Comparison of ENCODE assay signal across 11 cellular contexts in genomic region chr16:69017036-69017783, GRCh38.
A peak's percentile ranks its signal among the peaks of the same experiment; 100 is the strongest.
DNase-seq lines count a peak whose midpoint lies in the region; ATAC-seq and TF ChIP-seq lines count a peak whose summit lies in the region.
"Had no signal": no experiment of that assay in that cellular context is flagged by ENCODE, and none has a peak within 500 bp of the region (broad histone marks: within the 10 kb centered on the region; RNA-seq: fewer than 3 reads in every experiment).

No MANE protein-coding gene starts in this region.

- H3K27me3 ChIP-seq in esophagus muscularis mucosa: no peaks in the 10 kb centered on the region

- H3K4me3 Mint-ChIP-seq in activated CD4-positive, alpha-beta T cell treated with anti-CD3 and anti-CD28 coated beads for 36 hours: no peak overlapping the region
- H3K4me3 Mint-ChIP-seq in stimulated activated effector memory CD8-positive, alpha-beta T cell treated with anti-CD3 and anti-CD28 coated beads, Interleukin-12 subunit alpha, Interleukin-12 subunit beta, amount 100 ng/mL, for 72 hours: no peak overlapping the region

- TF ChIP-seq EP300 in esophagus muscularis mucosa (IDR thresholded peaks at IDR 0.05): no peak

- no peaks in the 10 kb centered on the region for H3K27me3 Mint-ChIP-seq in activated CD4-positive, alpha-beta T cell treated with anti-CD3 and anti-CD28 coated beads for 36 hours

- H3K9me3 ChIP-seq in esophagus muscularis mucosa: no peaks in the 10 kb centered on the region

- POLR2A ChIA-PET in activated CD4-positive, alpha-beta T cell treated with anti-CD3 and anti-CD28 coated beads for 36 hours (lab: Charles Lee): no interaction called here
- POLR2A ChIA-PET in RWPE1 (lab: Yijun Ruan, JAX; ENCODE audit: low non-redundant PET): no interaction called here

- H3K4me3 ChIP-seq in esophagus muscularis mucosa: no peak overlapping the region

- H3K27ac ChIP-seq in RWPE1 (peak overlapping the region; percentile 63), esophagus muscularis mucosa (replicated peaks in 1 of 4) (peak overlapping the region in 1 of 4 donors; percentile 19)

- 68% methylated on average over 2 of the region's 2 CpGs for WGBS in esophagus muscularis mucosa

- DNase-seq in activated CD4-positive, alpha-beta T cell treated with anti-CD3 and anti-CD28 coated beads for 36 hours: no peak
- no peak for DNase-seq in activated CD4-positive, alpha-beta T cell treated with anti-CD3 and anti-CD28 coated beads, Interleukin-2, amount 50 U/mL, for 48 hours
- peak; percentile 56 for DNase-seq in RWPE1 (ENCODE audit: low spot score)
- peak; percentile 34 for DNase-seq in esophagus muscularis mucosa (ENCODE audit: extremely low spot score)
- no peak for DNase-seq in stimulated activated effector memory CD8-positive, alpha-beta T cell treated with anti-CD3 and anti-CD28 coated beads, Interleukin-12 subunit alpha, Interleukin-12 subunit beta, amount 100 ng/mL, for 72 hours (ENCODE audit: low spot score in 2 of 2)
- DNase-seq in activated effector memory CD4-positive, alpha-beta T cell treated with anti-CD3 and anti-CD28 coated beads, Interleukin-2, amount 50 U/mL, for 16 hours: no peak
- no peak for DNase-seq in SK-N-DZ (ENCODE audit: low spot score)
- DNase-seq: activated naive CD4-positive, alpha-beta T cell; MV-4-11; trophoblast cell had no signal

- peaks cover 9% of the 10 kb centered on the region for H3K36me3 Mint-ChIP-seq in activated CD4-positive, alpha-beta T cell treated with anti-CD3 and anti-CD28 coated beads for 36 hours (ENCODE audit: low read depth)
- H3K36me3 Mint-ChIP-seq in stimulated activated effector memory CD8-positive, alpha-beta T cell treated with anti-CD3 and anti-CD28 coated beads, Interleukin-12 subunit alpha, Interleukin-12 subunit beta, amount 100 ng/mL, for 72 hours: peaks cover 23% of the 10 kb centered on the region

- peak; percentile 63 for ATAC-seq in activated CD4-positive, alpha-beta T cell treated with anti-CD3 and anti-CD28 coated beads for 36 hours
- ATAC-seq in stimulated activated effector memory CD8-positive, alpha-beta T cell treated with anti-CD3 and anti-CD28 coated beads, Interleukin-12 subunit alpha, Interleukin-12 subunit beta, amount 100 ng/mL, for 72 hours: peak; percentile 48
- no peak for ATAC-seq in GM21619 (IDR thresholded peaks at IDR 0.05; ENCODE audit: unreplicated experiment)

- intact Hi-C loops in activated CD4-positive, alpha-beta T cell treated with anti-CD3 and anti-CD28 coated beads for 36 hours (cut with DNase I, micrococcal nuclease): no loop called here
- intact Hi-C loops in esophagus muscularis mucosa (cut with DNase I): no loop called here

- CTCF ChIA-PET in activated CD4-positive, alpha-beta T cell treated with anti-CD3 and anti-CD28 coated beads for 36 hours (lab: Charles Lee): interaction anchor here (0.7 kb wide), 1 partner anchor 14 kb away, joined by 3 read pairs; no protein-coding TSS in a partner anchor
- CTCF ChIA-PET in RWPE1 (lab: Yijun Ruan, JAX): no interaction called here

- no peaks in the 10 kb centered on the region for H3K4me1 ChIP-seq in esophagus muscularis mucosa

- peaks cover 8% of the 10 kb centered on the region for H3K4me1 Mint-ChIP-seq in activated CD4-positive, alpha-beta T cell treated with anti-CD3 and anti-CD28 coated beads for 36 hours
- H3K4me1 Mint-ChIP-seq in stimulated activated effector memory CD8-positive, alpha-beta T cell treated with anti-CD3 and anti-CD28 coated beads, Interleukin-12 subunit alpha, Interleukin-12 subunit beta, amount 100 ng/mL, for 72 hours: peaks cover 7% of the 10 kb centered on the region

- no peak overlapping the region for H3K27ac Mint-ChIP-seq in activated CD4-positive, alpha-beta T cell treated with anti-CD3 and anti-CD28 coated beads for 36 hours
- H3K27ac Mint-ChIP-seq in stimulated activated effector memory CD8-positive, alpha-beta T cell treated with anti-CD3 and anti-CD28 coated beads, Interleukin-12 subunit alpha, Interleukin-12 subunit beta, amount 100 ng/mL, for 72 hours: no peak overlapping the region

- peaks cover 0 to under 1% (median 0%) of the 10 kb centered on the region in 4 donors for H3K36me3 ChIP-seq in esophagus muscularis mucosa

- no peak for TF ChIP-seq POLR2A in esophagus muscularis mucosa (IDR thresholded peaks at IDR 0.05; ENCODE audit: low read depth)

- H3K9me3 Mint-ChIP-seq in activated CD4-positive, alpha-beta T cell treated with anti-CD3 and anti-CD28 coated beads for 36 hours (ENCODE audit: low read depth): no peaks in the 10 kb centered on the region
- no peaks in the 10 kb centered on the region for H3K9me3 Mint-ChIP-seq in stimulated activated effector memory CD8-positive, alpha-beta T cell treated with anti-CD3 and anti-CD28 coated beads, Interleukin-12 subunit alpha, Interleukin-12 subunit beta, amount 100 ng/mL, for 72 hours

- TF ChIP-seq CTCF in RWPE1 (conservative IDR thresholded peaks at IDR 0.05; ENCODE audit: low read depth) (no peak), esophagus muscularis mucosa (IDR thresholded peaks at IDR 0.05) (no peak)

Comparison
In these comparisons a context has a peak if more than half of its experiments do, and no peak if none do; other contexts are left out.
1. DNase-seq: peak in RWPE1 (single experiment) and esophagus muscularis mucosa (single experiment); none in activated CD4-positive, alpha-beta T cell treated with anti-CD3 and anti-CD28 coated beads for 36 hours (single experiment), activated CD4-positive, alpha-beta T cell treated with anti-CD3 and anti-CD28 coated beads, Interleukin-2, amount 50 U/mL, for 48 hours (0 of 2), stimulated activated effector memory CD8-positive, alpha-beta T cell treated with anti-CD3 and anti-CD28 coated beads, Interleukin-12 subunit alpha, Interleukin-12 subunit beta, amount 100 ng/mL, for 72 hours (0 of 2), activated effector memory CD4-positive, alpha-beta T cell treated with anti-CD3 and anti-CD28 coated beads, Interleukin-2, amount 50 U/mL, for 16 hours (single experiment) and SK-N-DZ (single experiment).